Comparison of ENCODE assay signal across 8 cellular contexts in genomic region chr14:57022608-57023007, GRCh38.
"Had no signal": no experiment of that assay in that cellular context is flagged by ENCODE, and none has a peak within 500 bp of the region (broad histone marks: within the 10 kb centered on the region; RNA-seq: fewer than 3 reads in every experiment).

No MANE protein-coding gene starts in this region.

- H3K36me3 ChIP-seq: HAP-1 had no signal

- H3K27ac Mint-ChIP-seq: HFFc6 had no signal

- H3K4me3 Mint-ChIP-seq: HFFc6 had no signal

- FAIRE-seq: K562 had no signal

- DNase-seq: GOT3, H7, HFFc6, IMR-90, KG1 had no signal

- H3K9me3 ChIP-seq: HAP-1 had no signal

- H3K4me3 ChIP-seq: HAP-1, K562 had no signal

- ATAC-seq: HCT116, K562 had no signal
